11 cellular contexts compared by ENCODE assay signal in the genomic region with DNA sequence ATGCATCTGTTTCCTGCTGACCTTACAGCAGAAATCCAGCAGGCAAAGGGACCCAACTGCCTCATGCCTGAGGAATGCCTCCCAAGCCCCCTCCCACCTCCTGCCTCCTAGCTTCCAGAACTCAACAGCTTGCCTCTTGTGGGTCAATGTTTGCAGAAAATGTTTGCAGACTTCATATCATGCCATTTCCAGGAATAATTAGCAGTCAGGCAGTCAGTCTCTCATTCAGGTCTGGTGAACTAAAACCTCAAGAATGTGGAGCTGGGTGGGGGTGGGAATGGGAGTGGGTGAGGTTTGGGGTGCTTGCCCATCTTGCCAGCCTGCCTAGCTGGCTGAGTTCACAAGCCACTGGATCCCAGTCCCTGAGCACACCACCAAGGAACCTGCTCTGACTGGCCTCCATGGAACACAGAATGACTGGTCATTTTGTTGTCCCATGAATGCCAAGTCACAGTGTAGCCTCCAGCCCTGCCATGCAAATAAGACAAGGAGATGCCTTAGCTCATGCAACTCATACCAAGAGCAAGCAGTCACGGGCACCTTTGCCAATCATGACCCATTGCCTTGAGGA. TPM values are rescaled to one million over a fixed set of nuclear protein-coding genes. Genes with fewer than 3 reads are reported as not detected.
DNase-seq lines count a peak whose midpoint lies in the region; ATAC-seq and TF ChIP-seq lines count a peak whose summit lies in the region.
"Had no signal": no experiment of that assay in that cellular context is flagged by ENCODE, and none has a peak within 500 bp of the region (broad histone marks: within the 10 kb centered on the region; RNA-seq: fewer than 3 reads in every experiment).

No MANE protein-coding gene starts in this region.

- ATAC-seq in left lung (peak; percentile 90), GM18870 (IDR thresholded peaks at IDR 0.05; ENCODE audit: unreplicated experiment) (no peak), HG02970 (IDR thresholded peaks at IDR 0.05; ENCODE audit: low FRiP score, unreplicated experiment) (no peak)

- in situ Hi-C loops in brain microvascular endothelial cell (cut with HindIII; ENCODE audit: low pct_ligation_motif_present, low sequenced_read_pairs), result no loop called here

- H3K9me3 ChIP-seq in left lung, result no peaks in the 10 kb centered on the region

- peaks cover 4 to 8% of the 10 kb centered on the region in 2 donors for H3K4me1 ChIP-seq in left lung

- H3K27me3 ChIP-seq in brain microvascular endothelial cell (replicated peaks) (no peaks in the 10 kb centered on the region), left lung (no peaks in the 10 kb centered on the region)

- H3K27ac ChIP-seq in brain microvascular endothelial cell (peak overlapping the region; percentile 79), left lung (peak overlapping the region; percentile 39 to 57)
- H3K27ac ChIP-seq: HL-60 had no signal

- intact Hi-C loops in left lung (cut with DNase I), result no loop called here

- H3K4me3 ChIP-seq in brain microvascular endothelial cell (ENCODE audit: low read depth, low read length) (no peak overlapping the region), left lung (no peak overlapping the region)

- DNase-seq in AG09319 (ENCODE audit: extremely low read depth, low read depth) (peak; percentile 66), HT1080 (ENCODE audit: low read depth) (peak; percentile 90), brain microvascular endothelial cell (peak; percentile 29), left lung (peak in 1 of 2 donors; percentile 55), SHP77 (lab: John Stamatoyannopoulos, UW) (no peak)
- DNase-seq in activated CD8-positive, alpha-beta memory T cell treated with anti-CD3 and anti-CD28 coated beads for 24 hours, result no peak
- DNase-seq: activated CD4-positive, alpha-beta T cell treated with anti-CD3 and anti-CD28 coated beads, Interleukin-2, amount 10 ng/mL, durations not matched to agents 24 days and 14 days had no signal

- no peaks in the 10 kb centered on the region for H3K36me3 ChIP-seq in brain microvascular endothelial cell (replicated peaks)
- H3K36me3 ChIP-seq in left lung, result no peaks in the 10 kb centered on the region

- no peak; the same call in 1 of the 2 replicates for TF ChIP-seq CTCF in AG09319 (IDR thresholded peaks at IDR 0.05; ENCODE audit: low read depth, low read length)
- TF ChIP-seq CTCF in brain microvascular endothelial cell (IDR thresholded peaks at IDR 0.05; ENCODE audit: low read depth, low read length, missing control alignments), result no peak
- TF ChIP-seq CTCF in left lung (IDR thresholded peaks at IDR 0.05), result no peak

RNA-seq across cellular contexts. Expression of a gene that starts 12.1 kb away (rescaled TPM):
- 0.57 and 2.1 TPM in 2 replicates for total RNA-seq in HT1080 (2014; rRNA removed; shearing (Covaris generic))
- polyA plus RNA-seq in HT1080 (2015; cell fraction: cytosol; rRNA removed), result 0.97 and 1.5 TPM in 2 replicates
- polyA plus RNA-seq in HT1080 (2015; cell fraction: nucleus; rRNA removed), result 0.63 and 1.5 TPM in 2 replicates
- total RNA-seq in left lung, result not detected
- total RNA-seq: activated CD4-positive, alpha-beta T cell treated with anti-CD3 and anti-CD28 coated beads, Interleukin-2, amount 10 ng/mL, durations not matched to agents 24 days and 14 days; left cardiac atrium had no signal

Comparison
In these comparisons a context has a peak if more than half of its experiments do, and no peak if none do; other contexts are left out.
1. DNase-seq: peak in AG09319 (single experiment), HT1080 (single experiment) and brain microvascular endothelial cell (single experiment); none in activated CD8-positive, alpha-beta memory T cell treated with anti-CD3 and anti-CD28 coated beads for 24 hours (single experiment) and SHP77 (0 of 2).